24 cellular contexts compared by ENCODE assay signal in the genomic region with DNA sequence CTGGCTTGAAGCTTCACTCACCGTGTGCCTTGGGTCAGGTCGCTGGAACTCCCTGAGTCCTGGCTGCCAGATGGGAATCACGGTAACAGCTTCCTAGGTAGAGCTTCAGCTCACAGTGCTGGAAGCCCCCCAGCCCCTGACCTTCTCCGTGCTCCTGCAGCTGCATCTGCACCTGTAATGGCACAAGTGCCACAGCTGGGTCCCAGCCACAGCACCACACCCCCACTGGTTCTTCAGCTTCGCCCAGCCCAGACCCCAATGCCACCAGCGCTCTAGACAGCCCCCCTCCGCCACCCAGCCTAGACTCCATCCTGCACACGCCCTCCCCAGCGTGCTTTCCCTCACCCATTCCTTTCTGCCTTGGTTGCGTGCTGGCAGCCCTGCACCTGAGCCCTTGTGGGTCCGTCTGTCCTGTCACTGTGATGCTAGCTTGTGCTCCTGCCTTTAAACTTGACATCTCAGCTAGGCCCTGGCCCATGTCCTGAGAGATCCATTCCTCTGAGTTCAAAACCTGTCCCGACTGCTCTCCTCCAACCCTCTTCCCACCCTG. TPM values are rescaled to one million over a fixed set of nuclear protein-coding genes. Genes with fewer than 3 reads are reported as not detected.
DNase-seq lines count a peak whose midpoint lies in the region; ATAC-seq and TF ChIP-seq lines count a peak whose summit lies in the region.
"Had no signal": no experiment of that assay in that cellular context is flagged by ENCODE, and none has a peak within 500 bp of the region (broad histone marks: within the 10 kb centered on the region; RNA-seq: fewer than 3 reads in every experiment).

No MANE protein-coding gene starts in this region.

- no peak for TF ChIP-seq CTCF in GM13976 (IDR thresholded peaks at IDR 0.05; ENCODE audit: borderline replicate concordance, control extremely low read depth, extremely low read depth, insufficient read depth, missing control alignments)
- no peak for TF ChIP-seq CTCF in osteoblast (IDR thresholded peaks at IDR 0.05; ENCODE audit: extremely low read depth, low read depth, low read length)

- ATAC-seq in GM21447 (IDR thresholded peaks at IDR 0.05; ENCODE audit: unreplicated experiment) (no peak), GM21786 (IDR thresholded peaks at IDR 0.05; ENCODE audit: unreplicated experiment) (no peak)
- ATAC-seq: activated CD4-positive, alpha-beta T cell treated with anti-CD3 and anti-CD28 coated beads for 36 hours; naive thymus-derived CD4-positive, alpha-beta T cell; pancreas; right lobe of liver; Right ventricle myocardium inferior had no signal

- no peak overlapping the region for H3K27ac ChIP-seq in osteoblast (ENCODE audit: low read depth, low read length)
- H3K27ac ChIP-seq: pancreas, right lobe of liver, suprapubic skin had no signal

- DNase-seq in AG20443 (ENCODE audit: low spot score) = peak; percentile 13
- DNase-seq in GM13976 (ENCODE audit: low spot score) = peak; percentile 22
- peak; percentile 44 for DNase-seq in activated CD8-positive, alpha-beta memory T cell treated with anti-CD3 and anti-CD28 coated beads, Interleukin-2, amount 50 U/mL, for 48 hours
- DNase-seq in osteoblast (ENCODE audit: insufficient read length, low spot score, missing footprints) = peak; percentile 47
- no peak for DNase-seq in HT-29 (ENCODE audit: low spot score)
- DNase-seq: activated CD4-positive, alpha-beta T cell treated with anti-CD3 and anti-CD28 coated beads for 36 hours; activated gamma-delta T cell; aorta; caudate nucleus; CD4-positive, CD25-positive, alpha-beta regulatory T cell; dermis blood vessel endothelial cell; DMS 273 treated with DMSO at 0.1 percent for 48 hours; mesenchymal stem cell; NCI-H1048; NCI-H187 treated with DMSO at 0.1 percent for 48 hours; NCI-H748 treated with DMSO at 0.1 percent for 48 hours; SW 1271 had no signal

- no peak overlapping the region for H3K4me3 ChIP-seq in osteoblast (ENCODE audit: insufficient read depth, low read length)
- H3K4me3 ChIP-seq: pancreas, right lobe of liver, suprapubic skin had no signal

- H3K9me3 ChIP-seq in osteoblast (ENCODE audit: low read depth, low read length) = no peaks in the 10 kb centered on the region
- H3K9me3 ChIP-seq: pancreas, right lobe of liver, suprapubic skin had no signal

- in situ Hi-C loops in GM13976 (cut with MboI; ENCODE audit: low sequenced_read_pairs, unreplicated experiment) = no loop called here

- no peaks in the 10 kb centered on the region for H3K27me3 ChIP-seq in osteoblast (ENCODE audit: insufficient read depth, low read length)
- H3K27me3 ChIP-seq: pancreas, right lobe of liver, suprapubic skin had no signal

- no peaks in the 10 kb centered on the region for H4K20me1 ChIP-seq in osteoblast (ENCODE audit: insufficient read depth, low read length)

- H3K36me3 ChIP-seq in osteoblast (ENCODE audit: insufficient read depth, low read length) = no peaks in the 10 kb centered on the region
- H3K36me3 ChIP-seq: pancreas, right lobe of liver, suprapubic skin had no signal

- H2AFZ ChIP-seq in osteoblast (ENCODE audit: low read length) = no peak overlapping the region

- no peaks in the 10 kb centered on the region for H3K79me2 ChIP-seq in osteoblast (ENCODE audit: insufficient read depth, low read length)

- no peak overlapping the region for H3K4me2 ChIP-seq in osteoblast (ENCODE audit: insufficient read depth, low read length)

- H3K4me1 ChIP-seq in osteoblast (ENCODE audit: insufficient read depth, low read length) = no peaks in the 10 kb centered on the region
- H3K4me1 ChIP-seq: right lobe of liver had no signal

RNA-seq across cellular contexts. Expression of a gene that starts 7.6 kb away (rescaled TPM):
- 1.8 and 9.8 TPM in 2 replicates for total RNA-seq in osteoblast
- total RNA-seq in HT-29 (2014; rRNA removed; shearing (Covaris generic)) = not detected in 2 replicates
- total RNA-seq: aorta; CD4-positive, CD25-positive, alpha-beta regulatory T cell; dermis blood vessel endothelial cell; Right ventricle myocardium inferior had no signal

RNA-seq across cellular contexts. Expression of a gene that starts 31.8 kb away (rescaled TPM):
- total RNA-seq in osteoblast = 11.6 and 12.4 TPM in 2 replicates
- 41.6 and 45.6 TPM in 2 replicates for total RNA-seq in HT-29 (2014; rRNA removed; shearing (Covaris generic))

RNA-seq across cellular contexts. Expression of a gene that starts 45.9 kb away (rescaled TPM):
- total RNA-seq in osteoblast = under 0.01 TPM in 2 replicates
- total RNA-seq in HT-29 (2014; rRNA removed; shearing (Covaris generic)) = 1.1 and 1.7 TPM in 2 replicates
- total RNA-seq: activated CD4-positive, alpha-beta T cell treated with anti-CD3 and anti-CD28 coated beads for 36 hours; CD4-positive, CD25-positive, alpha-beta regulatory T cell; dermis blood vessel endothelial cell; naive thymus-derived CD4-positive, alpha-beta T cell had no signal
